3 cellular contexts compared by ENCODE assay signal in the genomic region with DNA sequence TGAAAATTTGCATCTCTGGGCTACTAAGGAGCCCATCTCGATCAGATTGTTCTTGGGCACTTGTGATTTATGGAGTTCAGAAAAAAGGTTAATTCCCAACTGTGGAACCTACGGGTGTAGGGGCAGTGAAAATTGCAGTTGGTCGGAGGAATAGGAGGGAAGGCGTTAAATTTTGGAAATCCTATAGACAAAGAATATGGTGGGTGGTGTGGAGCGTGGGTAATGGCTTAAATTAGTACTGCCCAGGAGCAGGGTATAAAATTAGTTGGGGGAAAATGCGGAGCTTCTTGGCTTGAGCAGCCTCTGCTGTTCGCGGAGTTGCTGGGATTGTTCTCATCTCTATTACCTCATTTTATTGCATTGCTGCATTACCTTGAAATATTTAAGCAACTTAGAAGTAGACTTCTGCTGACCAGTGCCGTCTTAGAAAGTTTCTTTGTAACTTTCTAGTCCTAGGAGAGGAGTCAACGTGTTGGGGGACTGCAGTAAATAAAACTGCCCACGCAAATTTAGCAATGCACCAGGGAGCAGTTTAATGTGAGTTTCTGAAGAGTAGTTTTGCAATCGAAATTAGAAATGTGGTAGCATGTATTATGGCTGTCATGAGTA.
A peak's percentile ranks its signal among the peaks of the same experiment; 100 is the strongest.
TF ChIP-seq lines count a peak whose summit lies in the region.

No MANE protein-coding gene starts in this region.

TF ChIP-seq in GM23338, 12 proteins besides CTCF, POLR2A, EP300 and RAD21 (continued from another document):
- TF ChIP-seq, protein P1, sequence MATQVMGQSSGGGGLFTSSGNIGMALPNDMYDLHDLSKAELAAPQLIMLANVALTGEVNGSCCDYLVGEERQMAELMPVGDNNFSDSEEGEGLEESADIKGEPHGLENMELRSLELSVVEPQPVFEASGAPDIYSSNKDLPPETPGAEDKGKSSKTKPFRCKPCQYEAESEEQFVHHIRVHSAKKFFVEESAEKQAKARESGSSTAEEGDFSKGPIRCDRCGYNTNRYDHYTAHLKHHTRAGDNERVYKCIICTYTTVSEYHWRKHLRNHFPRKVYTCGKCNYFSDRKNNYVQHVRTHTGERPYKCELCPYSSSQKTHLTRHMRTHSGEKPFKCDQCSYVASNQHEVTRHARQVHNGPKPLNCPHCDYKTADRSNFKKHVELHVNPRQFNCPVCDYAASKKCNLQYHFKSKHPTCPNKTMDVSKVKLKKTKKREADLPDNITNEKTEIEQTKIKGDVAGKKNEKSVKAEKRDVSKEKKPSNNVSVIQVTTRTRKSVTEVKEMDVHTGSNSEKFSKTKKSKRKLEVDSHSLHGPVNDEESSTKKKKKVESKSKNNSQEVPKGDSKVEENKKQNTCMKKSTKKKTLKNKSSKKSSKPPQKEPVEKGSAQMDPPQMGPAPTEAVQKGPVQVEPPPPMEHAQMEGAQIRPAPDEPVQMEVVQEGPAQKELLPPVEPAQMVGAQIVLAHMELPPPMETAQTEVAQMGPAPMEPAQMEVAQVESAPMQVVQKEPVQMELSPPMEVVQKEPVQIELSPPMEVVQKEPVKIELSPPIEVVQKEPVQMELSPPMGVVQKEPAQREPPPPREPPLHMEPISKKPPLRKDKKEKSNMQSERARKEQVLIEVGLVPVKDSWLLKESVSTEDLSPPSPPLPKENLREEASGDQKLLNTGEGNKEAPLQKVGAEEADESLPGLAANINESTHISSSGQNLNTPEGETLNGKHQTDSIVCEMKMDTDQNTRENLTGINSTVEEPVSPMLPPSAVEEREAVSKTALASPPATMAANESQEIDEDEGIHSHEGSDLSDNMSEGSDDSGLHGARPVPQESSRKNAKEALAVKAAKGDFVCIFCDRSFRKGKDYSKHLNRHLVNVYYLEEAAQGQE (IDR thresholded peaks at IDR 0.05; ENCODE audit: unreplicated experiment): no peak
- TF ChIP-seq EZH2 (IDR thresholded peaks at IDR 0.05; ENCODE audit: low read depth, unreplicated experiment): peak; percentile 32

TF ChIP-seq in WTC11, 78 proteins besides CTCF, POLR2A, EP300 and RAD21 (continued from another document):
- TF ChIP-seq SMAD4 (CRISPR knock-in tag; IDR thresholded peaks at IDR 0.05): no peak

TF ChIP-seq in neural cell, 6 proteins besides CTCF, POLR2A, EP300 and RAD21 (continued from another document):
- TF ChIP-seq, protein P1 (IDR thresholded peaks at IDR 0.05; ENCODE audit: borderline replicate concordance): no peak
- TF ChIP-seq TAF1 (IDR thresholded peaks at IDR 0.05; ENCODE audit: low read depth): no peak
TF ChIP-seq in neural cell: peak in this region for 1.
